ENCODE assay signal across 10 cellular contexts in genomic region chr6:13432526-13433218, GRCh38. TPM values are rescaled to one million over a fixed set of nuclear protein-coding genes. Genes with fewer than 3 reads are reported as not detected.
DNase-seq lines count a peak whose midpoint lies in the region; FAIRE-seq and TF ChIP-seq lines count a peak whose summit lies in the region.
"Had no signal": no experiment of that assay in that cellular context is flagged by ENCODE, and none has a peak within 500 bp of the region (broad histone marks: within the 10 kb centered on the region; RNA-seq: fewer than 3 reads in every experiment).

No MANE protein-coding gene starts in this region.

- no peaks in the 10 kb centered on the region for H3K23me2 ChIP-seq in H1 (ENCODE audit: low read depth, low read length)

- POLR2A ChIA-PET in H1 (lab: Charles Lee; ENCODE audit: partially characterized antibody): interaction anchor here (0.7 to 1.7 kb wide), 3 partner anchors 10 to 102 kb away, joined by 3 to 6 read pairs (median 4); no protein-coding TSS in a partner anchor

- peak overlapping the region; percentile 58; the same call in 1 of the 2 replicates for H2AK5ac ChIP-seq in H1 (ENCODE audit: low read depth, low read length)

- H2BK20ac ChIP-seq in H1 (ENCODE audit: low read length): peak overlapping the region; percentile 94

- H2AFZ ChIP-seq in H1 (ENCODE audit: low read length): no peak overlapping the region

- WGBS in H1 (ENCODE audit: extremely low coverage in 1 of 2, insufficient coverage in 1 of 2, insufficient read length in 1 of 2, insufficient replicate concordance in 2 of 2, low coverage in 1 of 2, low lambda C conversion rate in 2 of 2, missing lambda C conversion rate in 1 of 2), 2 experiments: 89% methylated on average over 4 of the region's 4 CpGs; no CpG with 5 or more reads in 1 of the 2 experiments
- 76 to 84% (median 82%) methylated on average over 4 of the region's 4 CpGs for WGBS in stomach, 5 donors

- no peak for TF ChIP-seq RAD21 in H1 (IDR thresholded peaks at IDR 0.05 in 1 of 2, conservative IDR thresholded peaks at IDR 0.05 in 1 of 2; ENCODE audit: low read depth in 2 of 2, low read length in 2 of 2)

- in situ Hi-C loops in GM13977 (cut with MboI; ENCODE audit: low pct_unique_long_range_greater_than_20kb, low sequenced_read_pairs, unreplicated experiment): no loop called here

- H4K5ac ChIP-seq in H1 (ENCODE audit: insufficient read length, low read depth, low read length): no peak overlapping the region

- no peak overlapping the region for H3K23ac ChIP-seq in H1 (ENCODE audit: insufficient read length)

- peaks cover 5% of the 10 kb centered on the region for H3K36me3 Mint-ChIP-seq in activated naive CD4-positive, alpha-beta T cell treated with anti-CD3 and anti-CD28 coated beads, Interleukin-2, amount 10 ng/mL, durations not matched to agents 7 days and 5 days
- peaks cover 8% of the 10 kb centered on the region for H3K36me3 Mint-ChIP-seq in T-helper 1 cell treated with Interleukin-12 subunit alpha and Interleukin-12 subunit beta and Interleukin-4 antibody, amounts not matched to agents 30 μg/mL and 1 μg/mL, for 36 hours (ENCODE audit: low read depth)

- no peak for TF ChIP-seq EP300 in H1 (IDR thresholded peaks at IDR 0.05; ENCODE audit: borderline replicate concordance in 1 of 2, low read depth in 2 of 2, low read length in 2 of 2)
- no peak for TF ChIP-seq EP300 in stomach (IDR thresholded peaks at IDR 0.05)

- CTCF ChIA-PET in activated naive CD4-positive, alpha-beta T cell treated with anti-CD3 and anti-CD28 coated beads, Interleukin-2, amount 10 ng/mL, durations not matched to agents 7 days and 5 days (lab: Charles Lee): interaction anchor here (0.7 to 2.0 kb wide), 4 partner anchors 54 to 485 kb away, joined by 3 to 6 read pairs (median 4); partner anchors contain the start of genes GFOD1 and SIRT5
- CTCF ChIA-PET in H1 (lab: Charles Lee; ENCODE audit: partially characterized antibody): interaction anchor here (0.6 to 1.7 kb wide), 5 partner anchors 19 to 94 kb away, joined by 3 to 7 read pairs (median 3); no protein-coding TSS in a partner anchor

- no peak overlapping the region; the same call in 1 of the 2 replicates for H3K18ac ChIP-seq in H1 (ENCODE audit: extremely low read depth, low read length)

- peaks cover 9 to 20% (median 12%) of the 10 kb centered on the region in 4 experiments for H3K4me1 ChIP-seq in H1 (replicated peaks in 1 of 4; ENCODE audit: control insufficient read depth in 3 of 4, insufficient read depth in 4 of 4, low read length in 3 of 4)
- H3K4me1 ChIP-seq in stomach: peaks cover 11 to 71% (median 41%) of the 10 kb centered on the region in 4 donors

- no peak overlapping the region for H3K4me2 ChIP-seq in H1 (ENCODE audit: insufficient read depth in 1 of 2, low read depth in 2 of 2, low read length in 2 of 2)

- H3K9ac ChIP-seq in H1 (replicated peaks in 1 of 4; ENCODE audit: extremely low read depth in 1 of 4, low read depth in 3 of 4, low read length in 3 of 4): no peak overlapping the region

- H3K9me3 ChIP-seq in H1 (ENCODE audit: insufficient read depth in 2 of 2, low read depth in 1 of 2, low read length in 1 of 2) (no peaks in the 10 kb centered on the region), stomach (no peaks in the 10 kb centered on the region)

- H3K27ac Mint-ChIP-seq in activated naive CD4-positive, alpha-beta T cell treated with anti-CD3 and anti-CD28 coated beads, Interleukin-2, amount 10 ng/mL, durations not matched to agents 7 days and 5 days: peak overlapping the region; percentile 2
- peak overlapping the region; percentile 77 for H3K27ac Mint-ChIP-seq in T-helper 1 cell treated with Interleukin-12 subunit alpha and Interleukin-12 subunit beta and Interleukin-4 antibody, amounts not matched to agents 30 μg/mL and 1 μg/mL, for 36 hours

- peaks cover 18% of the 10 kb centered on the region for H3K27me3 Mint-ChIP-seq in activated naive CD4-positive, alpha-beta T cell treated with anti-CD3 and anti-CD28 coated beads, Interleukin-2, amount 10 ng/mL, durations not matched to agents 7 days and 5 days
- H3K27me3 Mint-ChIP-seq in T-helper 1 cell treated with Interleukin-12 subunit alpha and Interleukin-12 subunit beta and Interleukin-4 antibody, amounts not matched to agents 30 μg/mL and 1 μg/mL, for 36 hours (ENCODE audit: low read depth): no peaks in the 10 kb centered on the region

- DNase-seq in activated naive CD4-positive, alpha-beta T cell treated with anti-CD3 and anti-CD28 coated beads, Interleukin-2, amount 10 ng/mL, durations not matched to agents 7 days and 5 days: no peak
- DNase-seq in activated naive CD4-positive, alpha-beta T cell (lab: John Stamatoyannopoulos, UW): no peak
- DNase-seq in H1 (ENCODE audit: low read depth in 1 of 2, low spot score in 2 of 2) (no peak), stomach (no peak), GM13977 (ENCODE audit: low spot score) (no peak), D721Med (ENCODE audit: insufficient read length, low spot score) (no peak), DMS 273 treated with DMSO at 0.1 percent for 48 hours (lab: John Stamatoyannopoulos, UW) (no peak)
- DNase-seq: T1000 had no signal

- no peak overlapping the region for H3K14ac ChIP-seq in H1 (ENCODE audit: insufficient read length)

- H2BK15ac ChIP-seq in H1 (ENCODE audit: low read length): peak overlapping the region; percentile 66; the same call in 1 of the 2 replicates

- no peak overlapping the region for H3K4me3 Mint-ChIP-seq in activated naive CD4-positive, alpha-beta T cell treated with anti-CD3 and anti-CD28 coated beads, Interleukin-2, amount 10 ng/mL, durations not matched to agents 7 days and 5 days
- peak overlapping the region; percentile 45 for H3K4me3 Mint-ChIP-seq in T-helper 1 cell treated with Interleukin-12 subunit alpha and Interleukin-12 subunit beta and Interleukin-4 antibody, amounts not matched to agents 30 μg/mL and 1 μg/mL, for 36 hours

- H4K8ac ChIP-seq in H1 (ENCODE audit: extremely low read depth, insufficient read depth, low read length): peak overlapping the region; percentile 18; the same call in 1 of the 2 replicates

- H3K27ac ChIP-seq in H1 (ENCODE audit: low read depth, low read length) (no peak overlapping the region), stomach (peak overlapping the region in 3 of 5 donors; percentile 12 to 87 (median 17))

- H3K56ac ChIP-seq in H1 (replicated peaks; ENCODE audit: insufficient read length, low read depth, low read length): no peak overlapping the region

- no peak overlapping the region; the same call in 1 of the 2 replicates for H2BK5ac ChIP-seq in H1 (ENCODE audit: low read depth, low read length)

- TF ChIP-seq POLR2A in H1 (IDR thresholded peaks at IDR 0.05; ENCODE audit: control extremely low read depth in 1 of 2, low read depth in 2 of 2, low read length in 2 of 2): no peak
- TF ChIP-seq POLR2A in stomach (IDR thresholded peaks at IDR 0.05): no peak

- H3K9me3 Mint-ChIP-seq in activated naive CD4-positive, alpha-beta T cell treated with anti-CD3 and anti-CD28 coated beads, Interleukin-2, amount 10 ng/mL, durations not matched to agents 7 days and 5 days: peaks cover 10% of the 10 kb centered on the region
- peaks cover 11% of the 10 kb centered on the region for H3K9me3 Mint-ChIP-seq in T-helper 1 cell treated with Interleukin-12 subunit alpha and Interleukin-12 subunit beta and Interleukin-4 antibody, amounts not matched to agents 30 μg/mL and 1 μg/mL, for 36 hours

- peak overlapping the region; percentile 8 for H3K4ac ChIP-seq in H1 (replicated peaks; ENCODE audit: insufficient read length, low read depth, low read length)

- no peaks in the 10 kb centered on the region; the same call in 1 of the 2 replicates for H3K79me1 ChIP-seq in H1 (ENCODE audit: low read depth, low read length)

- H3K4me3 ChIP-seq in H1 (ENCODE audit: extremely low read depth in 1 of 4, insufficient read depth in 2 of 4, low read depth in 3 of 4, low read length in 4 of 4): no peak overlapping the region
- no peak overlapping the region for H3K4me3 ChIP-seq in stomach

- intact Hi-C loops in stomach (cut with DNase I; ENCODE audit: low total_unique reads): no loop called here

- no peak for FAIRE-seq in H1 (lab: Jason Lieb, UNC)
- no peak for FAIRE-seq in D721Med (lab: Jason Lieb, UNC)
- FAIRE-seq: urothelium cell line had no signal

- H3K79me2 ChIP-seq in H1 (ENCODE audit: control insufficient read depth in 1 of 2, insufficient read depth in 2 of 2, low read length in 2 of 2): peaks cover 0 to 9% of the 10 kb centered on the region in 2 experiments; a peak in 1 of 4 replicates

- peak overlapping the region; percentile 84 for H4K91ac ChIP-seq in H1 (replicated peaks; ENCODE audit: insufficient read length, low read length)

- peaks cover 74% of the 10 kb centered on the region for H3K4me1 Mint-ChIP-seq in activated naive CD4-positive, alpha-beta T cell treated with anti-CD3 and anti-CD28 coated beads, Interleukin-2, amount 10 ng/mL, durations not matched to agents 7 days and 5 days
- H3K4me1 Mint-ChIP-seq in T-helper 1 cell treated with Interleukin-12 subunit alpha and Interleukin-12 subunit beta and Interleukin-4 antibody, amounts not matched to agents 30 μg/mL and 1 μg/mL, for 36 hours (ENCODE audit: low read depth): peaks cover 67% of the 10 kb centered on the region

- no peaks in the 10 kb centered on the region for H4K20me1 ChIP-seq in H1 (replicated peaks in 1 of 2; ENCODE audit: control insufficient read depth in 1 of 2, insufficient read depth in 2 of 2, low read length in 2 of 2)

- H2BK12ac ChIP-seq in H1 (ENCODE audit: low read depth, low read length): peak overlapping the region; percentile 85

- H3K27me3 ChIP-seq in H1 (replicated peaks in 1 of 4; ENCODE audit: control insufficient read depth in 3 of 4, extremely low read depth in 1 of 4, insufficient read depth in 3 of 4, low read length in 3 of 4) (no peaks in the 10 kb centered on the region), stomach (no peaks in the 10 kb centered on the region)

- H3K36me3 ChIP-seq in H1 (ENCODE audit: control insufficient read depth in 2 of 4, insufficient read depth in 4 of 4, low read length in 3 of 4) (no peaks in the 10 kb centered on the region), stomach (no peaks in the 10 kb centered on the region)

- no peak overlapping the region for H2BK120ac ChIP-seq in H1 (replicated peaks; ENCODE audit: low read depth, low read length)

- TF ChIP-seq CTCF in H1 (IDR thresholded peaks at IDR 0.05; ENCODE audit: control extremely low read depth in 1 of 3, insufficient read depth in 1 of 3, low read depth in 1 of 3, low read length in 3 of 3) (no peak), stomach (IDR thresholded peaks at IDR 0.05) (no peak), GM13977 (IDR thresholded peaks at IDR 0.05; ENCODE audit: extremely low read depth, insufficient read depth, missing control alignments) (no peak), D721Med (IDR thresholded peaks at IDR 0.05; ENCODE audit: insufficient read depth, missing control alignments) (no peak)

RNA-seq across cellular contexts. Expression of gene GFOD1, which starts 54.7 kb away (rescaled TPM):
- 8.5 and 8.8 TPM in 2 replicates for total RNA-seq in H1 (2021; fragmentation: NEBNext Ultra II Directional; extraction: Animal tissue kit (Norgen Biotek cat#: 25700))
- 2.5 and 3.4 TPM in 2 replicates for polyA plus RNA-seq in H1 (2011; rRNA removed)
- 2.8 TPM for polyA plus RNA-seq in H1 (2011; cell fraction: cytosol; rRNA removed)
- polyA plus RNA-seq in H1 (2011; cell fraction: nucleus; rRNA removed): 4.1 TPM
- 2.5 to 3.4 TPM (median 3.1 TPM) in 4 replicates for polyA plus RNA-seq in H1 (2012, experiment 1 of 2)
- 0.63 TPM for polyA plus RNA-seq in H1 (2012, experiment 2 of 2)
- 3.5 TPM for polyA plus RNA-seq in H1 (2013, experiment 1 of 2)
- 3.6 TPM for polyA plus RNA-seq in H1 (2013, experiment 2 of 2)
- polyA minus RNA-seq in H1 (2011; rRNA and poly(A)+ RNA removed): 8.5 and 10.8 TPM in 2 replicates
- 7.9 TPM for polyA minus RNA-seq in H1 (2011; cell fraction: cytosol; rRNA and poly(A)+ RNA removed)
- polyA minus RNA-seq in H1 (2011; cell fraction: nucleus; rRNA and poly(A)+ RNA removed): 14.4 TPM
- 10 to 100 TPM in 4 of 5 donors, 1 to 10 TPM in 1; 7.6 to 29.4 (median 17.1) TPM for total RNA-seq in stomach
- 1 to 10 TPM in 2 of 3 donors, under 1 TPM in 1; 0.76 to 5.3 (median 1.1) TPM for polyA plus RNA-seq in stomach
